8 cellular contexts compared by ENCODE assay signal in genomic region chr13:113209336-113209879, GRCh38. TPM values are rescaled to one million over a fixed set of nuclear protein-coding genes. Genes with fewer than 3 reads are reported as not detected.
DNase-seq lines count a peak whose midpoint lies in the region; ATAC-seq, FAIRE-seq and TF ChIP-seq lines count a peak whose summit lies in the region.

TSS of gene CUL4A (plus strand) at chr13:113209613. CDS start at chr13:113209628, 15 bp downstream.

- H3K27me3 Mint-ChIP-seq in Calu3 (ENCODE audit: unreplicated experiment) (no peaks in the 10 kb centered on the region), neural progenitor cell (ENCODE audit: insufficient read depth, low read depth) (no peaks in the 10 kb centered on the region)

- H2AFZ ChIP-seq in neural progenitor cell (replicated peaks): peak within 1 kb of the TSS; percentile 92

- peaks cover 14% of the 10 kb centered on the region for H3K36me3 Mint-ChIP-seq in Calu3 (ENCODE audit: insufficient read depth, unreplicated experiment)
- H3K36me3 Mint-ChIP-seq in neural progenitor cell: peaks cover 19% of the 10 kb centered on the region

- CTCF ChIA-PET in Calu3 (lab: Charles Lee): interaction anchor here (0.8 kb wide), 1 partner anchor 164 kb away, joined by 5 read pairs; no protein-coding TSS in a partner anchor

- H3K4me3 Mint-ChIP-seq in Calu3 (ENCODE audit: low read depth, unreplicated experiment): peak within 1 kb of the TSS; percentile 67
- H3K4me3 Mint-ChIP-seq in neural progenitor cell: peak within 1 kb of the TSS; percentile 95

- H3K9ac ChIP-seq in neural progenitor cell: peak within 1 kb of the TSS; percentile 88
- peak within 1 kb of the TSS; percentile 84 to 95 (median 94) for H3K9ac ChIP-seq in subcutaneous abdominal adipose tissue (ENCODE audit: low read length in 5 of 5)

- H3K27ac ChIP-seq in foreskin keratinocyte: peak within 1 kb of the TSS; percentile 92
- peak within 1 kb of the TSS; percentile 98 for H3K27ac ChIP-seq in neural progenitor cell
- peak within 1 kb of the TSS; percentile 96 for H3K27ac ChIP-seq in subcutaneous abdominal adipose tissue (ENCODE audit: low read depth, low read length)

- peak; percentile 54 for ATAC-seq in GM19455 (IDR thresholded peaks at IDR 0.05; ENCODE audit: unreplicated experiment)
- peak; percentile 59 for ATAC-seq in foreskin keratinocyte

- H3K27me3 ChIP-seq in foreskin keratinocyte (no peaks in the 10 kb centered on the region), neural progenitor cell (no peaks in the 10 kb centered on the region), subcutaneous abdominal adipose tissue (ENCODE audit: control insufficient read depth in 5 of 5, insufficient read depth in 4 of 5, low read length in 5 of 5) (no peaks in the 10 kb centered on the region)

- H3K9me3 Mint-ChIP-seq in Calu3 (ENCODE audit: low read depth, unreplicated experiment) (no peaks in the 10 kb centered on the region), neural progenitor cell (no peaks in the 10 kb centered on the region)

- H3K27ac Mint-ChIP-seq in Calu3 (ENCODE audit: unreplicated experiment) (no peak within 1 kb of the TSS), neural progenitor cell (no peak within 1 kb of the TSS)

- no TSS peak for BruUV-seq in Calu3 (replicated peaks; lab: Mats Ljungman, UMichigan)

- H3K4me3 ChIP-seq in neural progenitor cell (peak within 1 kb of the TSS; percentile 91), subcutaneous abdominal adipose tissue (ENCODE audit: low read depth in 1 of 5, low read length in 5 of 5) (peak within 1 kb of the TSS; percentile 39 to 96 (median 89))

- no peaks in the 10 kb centered on the region for H3K4me1 Mint-ChIP-seq in Calu3 (ENCODE audit: low read depth, unreplicated experiment)
- H3K4me1 Mint-ChIP-seq in neural progenitor cell: peaks cover 32% of the 10 kb centered on the region

- H4K20me1 ChIP-seq in neural progenitor cell (ENCODE audit: low read depth): peaks cover 57% of the 10 kb centered on the region

- H3K4me1 ChIP-seq in foreskin keratinocyte: peaks cover 19% of the 10 kb centered on the region
- peaks cover 18% of the 10 kb centered on the region for H3K4me1 ChIP-seq in neural progenitor cell
- H3K4me1 ChIP-seq in subcutaneous abdominal adipose tissue (ENCODE audit: control insufficient read depth in 5 of 5, insufficient read depth in 5 of 5, low read length in 5 of 5): peaks cover 3 to 37% (median 27%) of the 10 kb centered on the region in 5 donors

- DNase-seq in Calu3 (peak; percentile 56), HK-2 (ENCODE audit: unreplicated experiment) (peak; percentile 72), RCC 7860 (ENCODE audit: low spot score) (peak; percentile 30), activated gamma-delta T cell treated with Interleukin-2 at 50 U/mL for 16 hours (peak; percentile 59), foreskin keratinocyte (peak; percentile 40 to 71), neural progenitor cell (ENCODE audit: low spot score) (peak; percentile 95)

- peaks cover 89% of the 10 kb centered on the region for H3K79me2 ChIP-seq in neural progenitor cell (ENCODE audit: low read depth)

- TF ChIP-seq CTCF in Calu3 (IDR thresholded peaks at IDR 0.05; ENCODE audit: unreplicated experiment): no peak
- TF ChIP-seq CTCF in foreskin keratinocyte (conservative IDR thresholded peaks at IDR 0.05): no peak
- no peak for TF ChIP-seq CTCF in neural progenitor cell (IDR thresholded peaks at IDR 0.05)

- H3K9me3 ChIP-seq in neural progenitor cell (ENCODE audit: low read depth) (no peaks in the 10 kb centered on the region), subcutaneous abdominal adipose tissue (ENCODE audit: control insufficient read depth in 5 of 5, low read length in 5 of 5) (no peaks in the 10 kb centered on the region)

- H3K36me3 ChIP-seq in neural progenitor cell (peaks cover 5% of the 10 kb centered on the region), subcutaneous abdominal adipose tissue (ENCODE audit: control insufficient read depth in 5 of 5, insufficient read depth in 5 of 5, low read length in 5 of 5) (peaks cover 0 to 7% (median 5%) of the 10 kb centered on the region in 5 donors)

- peak within 1 kb of the TSS; percentile 89 for H3K4me2 ChIP-seq in neural progenitor cell

- H3F3A ChIP-seq in neural progenitor cell (ENCODE audit: low read depth): peaks cover 11% of the 10 kb centered on the region

- no peak for FAIRE-seq in RCC 7860 (lab: Jason Lieb, UNC)

- intact Hi-C loops in Calu3 (cut with micrococcal nuclease; ENCODE audit: unreplicated experiment): no loop called here

RNA-seq across cellular contexts. Expression of gene CUL4A, which starts in this region (rescaled TPM):
- total RNA-seq in Calu3 (2022): 27.3 and 32.1 TPM in 2 replicates
- 65.1 and 66.5 TPM in 2 replicates for total RNA-seq in foreskin keratinocyte
- polyA plus RNA-seq in foreskin keratinocyte: 27.3 and 31.9 TPM in 2 replicates
- 95.1 and 96.0 TPM in 2 replicates for total RNA-seq in neural progenitor cell (ENCODE audit: low replicate concordance)

Comparison
In these comparisons a context has a peak if more than half of its experiments do, and no peak if none do; other contexts are left out.
1. Peak in every context shown above with its lines: DNase-seq, ATAC-seq, H3K4me3 ChIP-seq and H3K27ac ChIP-seq.
2. DNase-seq: peak in every context shown above with its lines; median percentile 95 in neural progenitor cell; 72 in HK-2; 59 in activated gamma-delta T cell treated with Interleukin-2 at 50 U/mL for 16 hours; 56 in Calu3; 56 in foreskin keratinocyte; 30 in RCC 7860.